ENCODE assay signal across 21 cellular contexts in the genomic region with DNA sequence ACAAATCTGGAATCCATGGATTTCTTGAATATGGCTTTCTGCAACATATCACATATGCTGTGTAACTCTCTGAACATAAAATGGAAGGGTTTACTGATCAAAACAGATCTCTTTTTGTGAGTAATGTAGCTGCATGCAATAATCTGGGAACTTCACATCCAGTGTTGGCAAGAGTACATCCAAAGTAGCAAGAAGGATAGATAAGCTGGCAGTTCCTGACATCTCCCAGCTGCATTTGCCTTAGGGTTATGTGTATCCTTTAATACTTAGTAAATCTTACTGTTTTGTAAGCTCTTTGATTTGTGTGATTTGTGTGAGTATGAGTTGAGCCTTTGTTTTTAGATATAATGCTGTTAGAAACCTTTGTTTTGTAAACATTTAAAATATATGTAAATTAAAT.
"Had no signal": no experiment of that assay in that cellular context is flagged by ENCODE, and none has a peak within 500 bp of the region (broad histone marks: within the 10 kb centered on the region; RNA-seq: fewer than 3 reads in every experiment).

No MANE protein-coding gene starts in this region.

- H3K36me3 ChIP-seq: esophagus muscularis mucosa, lower lobe of right lung, pancreas, prostate gland, uterus had no signal

- H3K27ac ChIP-seq: epithelial cell of prostate, esophagus muscularis mucosa, lower lobe of right lung, pancreas, prostate gland, uterus had no signal

- FAIRE-seq: colon, pancreas had no signal

- H3K9me3 ChIP-seq: esophagus muscularis mucosa, lower lobe of right lung, pancreas, prostate gland, uterus had no signal

- DNase-seq: cerebellar nuclear complex; effector memory CD8-positive, alpha-beta T cell; foreskin fibroblast; hippocampal formation; lower lobe of right lung; mesenchymal stem cell; midbrain; occipital lobe; pancreas; stimulated activated CD4-positive, alpha-beta T cell treated with anti-CD3 and anti-CD28 coated beads, Interleukin-2, amount 100 ng/mL, for 24 hours; stimulated activated CD4-positive, alpha-beta T cell treated with anti-CD3 and anti-CD28 coated beads, Interleukin-4, amount 100 ng/mL, for 4 hours; stimulated activated naive B cell treated with anti-CD40 and anti-IgM and Interleukin-4, amounts not matched to agents 10 μg/mL and 1 μg/mL and 100 μg/mL, for 72 hours; stimulated activated naive CD8-positive, alpha-beta T cell treated with anti-CD3 and anti-CD28 coated beads, Interleukin-15, amount 100 ng/mL, for 72 hours; uterus had no signal

- ATAC-seq: effector memory CD8-positive, alpha-beta T cell; left lobe of liver; lower lobe of right lung; natural killer cell treated with Interleukin-12 subunit alpha and Interleukin-12 subunit beta and Interleukin-15 and Interleukin-18, amount 100 ng/mL, for 72 hours; pancreas; sciatic nerve; stimulated activated naive B cell treated with anti-CD40 and anti-IgM and Interleukin-4, amounts not matched to agents 10 μg/mL and 1 μg/mL and 100 μg/mL, for 72 hours; stimulated activated naive CD8-positive, alpha-beta T cell treated with anti-CD3 and anti-CD28 coated beads, Interleukin-15, amount 100 ng/mL, for 72 hours had no signal

- H3K27me3 ChIP-seq: esophagus muscularis mucosa, pancreas, uterus had no signal

- H3K4me3 ChIP-seq: esophagus muscularis mucosa, lower lobe of right lung, pancreas, prostate gland, uterus had no signal

- H3K4me1 ChIP-seq: esophagus muscularis mucosa, lower lobe of right lung, pancreas, prostate gland, uterus had no signal
